22 cellular contexts compared by ENCODE assay signal in the genomic region with DNA sequence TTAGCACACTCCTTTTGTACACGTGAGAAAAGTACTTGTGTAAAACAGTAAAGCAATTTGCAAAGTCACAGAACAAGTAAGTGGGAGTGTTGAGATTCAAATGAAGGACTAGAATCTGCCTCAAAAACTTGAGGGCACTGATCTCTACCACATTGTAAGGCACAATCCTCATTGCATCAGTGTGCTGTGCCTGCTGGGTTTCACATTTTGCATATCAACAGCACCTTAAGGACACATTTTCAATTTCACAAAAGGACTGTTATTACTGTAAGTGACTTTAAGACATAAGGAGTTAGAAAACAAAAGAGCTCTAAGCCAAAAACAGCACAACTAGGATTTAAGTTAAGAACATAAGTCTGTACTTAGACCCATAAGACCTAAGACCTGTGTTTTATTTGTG. TPM values are rescaled to one million over a fixed set of nuclear protein-coding genes. Genes with fewer than 3 reads are reported as not detected.
A peak's percentile ranks its signal among the peaks of the same experiment; 100 is the strongest.
DNase-seq lines count a peak whose midpoint lies in the region; ATAC-seq, FAIRE-seq and TF ChIP-seq lines count a peak whose summit lies in the region.
"Had no signal": no experiment of that assay in that cellular context is flagged by ENCODE, and none has a peak within 500 bp of the region (broad histone marks: within the 10 kb centered on the region; RNA-seq: fewer than 3 reads in every experiment).

No MANE protein-coding gene starts in this region.

- POLR2A ChIA-PET in K562 (lab: Yijun Ruan, JAX) = no interaction called here

- no peak overlapping the region for H2AFZ ChIP-seq in K562 (ENCODE audit: low read depth, low read length)
- H2AFZ ChIP-seq: GM23248 had no signal

- in situ Hi-C loops in K562 (cut with MboI) = no loop called here

- no peak for DNase-seq in GM19239 (ENCODE audit: insufficient read length, low spot score)
- DNase-seq in K562 (ENCODE audit: extremely low read depth in 1 of 4, low spot score in 3 of 4) = no peak
- peak; percentile 28 for DNase-seq in iPS-NIHi11 (ENCODE audit: low spot score)
- no peak for DNase-seq in activated effector memory CD4-positive, alpha-beta T cell treated with Interleukin-2 at 50 U/mL for 16 hours
- DNase-seq in NCI-H526 treated with DMSO at 0.1 percent for 48 hours (lab: John Stamatoyannopoulos, UW) = no peak
- DNase-seq in progenitor cell of endocrine pancreas (ENCODE audit: low spot score, unreplicated experiment) = no peak
- DNase-seq: ACHN; Calu3; CD4-positive, alpha-beta T cell; DMS79; GDM1; GM23248; NCI-H1417 treated with DMSO at 0.1 percent for 48 hours; NCI-H2029 treated with DMSO at 0.1 percent for 48 hours; NCI-H526; Peyer's patch; Right ventricle myocardium superior; SK-N-SH had no signal

- peak; percentile 60 for FAIRE-seq in GM19239 (lab: Jason Lieb, UNC)
- FAIRE-seq in K562 (lab: Jason Lieb, UNC) = peak; percentile 26
- FAIRE-seq: GM12892 had no signal

- no peak overlapping the region for H3K27ac Mint-ChIP-seq in progenitor cell of endocrine pancreas
- H3K27ac Mint-ChIP-seq: CD4-positive, alpha-beta T cell; IgD-negative memory B cell had no signal

- H3K36me3 Mint-ChIP-seq in progenitor cell of endocrine pancreas (ENCODE audit: insufficient read depth) = peaks cover 22% of the 10 kb centered on the region

- no TSS peak for BruUV-seq in K562 (replicated peaks; lab: Mats Ljungman, UMichigan)

- H3K4me3 ChIP-seq in HUES6 (ENCODE audit: low read depth, low read length) (peak overlapping the region; percentile 10; the same call in 1 of the 2 replicates), K562 (no peak overlapping the region)
- H3K4me3 ChIP-seq: GM23248, Peyer's patch had no signal

- H3K27me3 ChIP-seq in HUES6 (ENCODE audit: control insufficient read depth, insufficient read depth, low read length) (no peaks in the 10 kb centered on the region), K562 (ENCODE audit: control insufficient read depth in 2 of 2, insufficient read depth in 2 of 2, low read length in 2 of 2) (no peaks in the 10 kb centered on the region)
- H3K27me3 ChIP-seq: Peyer's patch had no signal

- no peaks in the 10 kb centered on the region for H3K9me3 Mint-ChIP-seq in progenitor cell of endocrine pancreas (ENCODE audit: low read depth)
- H3K9me3 Mint-ChIP-seq: CD4-positive, alpha-beta T cell; IgD-negative memory B cell had no signal

- no peak for TF ChIP-seq RAD21 in K562 (CRISPR knock-in tag; conservative IDR thresholded peaks at IDR 0.05 in 1 of 2, IDR thresholded peaks at IDR 0.05 in 1 of 2)

- CTCF ChIA-PET in K562 (lab: Yijun Ruan, JAX; ENCODE audit: low intra/inter-chr PET ratio) = no interaction called here

- H3K36me3 ChIP-seq in HUES6 (ENCODE audit: control insufficient read depth, insufficient read depth, low read length) = peaks cover 56% of the 10 kb centered on the region
- H3K36me3 ChIP-seq in K562 (ENCODE audit: control insufficient read depth, insufficient read depth, low read length) = peaks cover 86% of the 10 kb centered on the region; the same call in 2 of the 3 replicates

- H3K9me3 ChIP-seq in HUES6 (ENCODE audit: control insufficient read depth, insufficient read depth, low read depth, low read length) (no peaks in the 10 kb centered on the region), K562 (replicated peaks; ENCODE audit: control insufficient read depth, insufficient read depth, low read depth, low read length) (no peaks in the 10 kb centered on the region)
- H3K9me3 ChIP-seq: Peyer's patch, SK-N-SH had no signal

- H3K27me3 Mint-ChIP-seq in progenitor cell of endocrine pancreas = no peaks in the 10 kb centered on the region
- H3K27me3 Mint-ChIP-seq: B cell; CD4-positive, alpha-beta T cell; IgD-negative memory B cell had no signal

- H3K4me2 ChIP-seq in K562 (ENCODE audit: insufficient read depth, low read length) = no peak overlapping the region
- H3K4me2 ChIP-seq: SK-N-SH had no signal

- peak overlapping the region; percentile 65 for H3K9ac ChIP-seq in HUES6 (ENCODE audit: low read length)
- no peak overlapping the region for H3K9ac ChIP-seq in K562 (ENCODE audit: insufficient read depth in 1 of 2, low read depth in 2 of 2, low read length in 2 of 2)
- H3K9ac ChIP-seq: GM23248, SK-N-SH had no signal

- intact Hi-C loops in K562 (cut with micrococcal nuclease) = no loop called here

- H3K27ac ChIP-seq in HUES6 (ENCODE audit: low read depth, low read length) (peak overlapping the region; percentile 94), K562 (ENCODE audit: extremely low read depth, low read depth, low read length) (no peak overlapping the region)
- H3K27ac ChIP-seq: GM23248, Peyer's patch had no signal

- H3K9me1 ChIP-seq in K562 (ENCODE audit: control insufficient read depth, insufficient read depth, low read length) = no peaks in the 10 kb centered on the region

- H4K20me1 ChIP-seq in K562 (replicated peaks; ENCODE audit: control insufficient read depth, insufficient read depth, low read length) = no peaks in the 10 kb centered on the region; the same call in 1 of the 2 replicates

- no peaks in the 10 kb centered on the region for H3K79me2 ChIP-seq in K562 (ENCODE audit: control insufficient read depth, insufficient read depth, low read length)

- peaks cover 37% of the 10 kb centered on the region for H3K4me1 ChIP-seq in HUES6 (ENCODE audit: control insufficient read depth, insufficient read depth, low read length)
- H3K4me1 ChIP-seq in K562 (replicated peaks in 1 of 2; ENCODE audit: control insufficient read depth in 2 of 2, insufficient read depth in 2 of 2, low read length in 2 of 2) = no peaks in the 10 kb centered on the region
- H3K4me1 ChIP-seq: Peyer's patch had no signal

- 72% methylated on average over 1 of the region's 1 CpG for WGBS in K562 (ENCODE audit: insufficient coverage, low coverage, missing lambda C conversion rate)

- peaks cover 2% of the 10 kb centered on the region for H3K4me1 Mint-ChIP-seq in progenitor cell of endocrine pancreas (ENCODE audit: low read depth)
- H3K4me1 Mint-ChIP-seq: B cell had no signal

- TF ChIP-seq EP300 in K562 (IDR thresholded peaks at IDR 0.05; ENCODE audit: low read length) = no peak

- TF ChIP-seq CTCF in K562 (IDR thresholded peaks at IDR 0.05 in 2 of 3, conservative IDR thresholded peaks at IDR 0.05 in 1 of 3; ENCODE audit: insufficient read depth in 2 of 3, low read depth in 1 of 3, low read length in 3 of 3) = no peak
- no peak for TF ChIP-seq CTCF in progenitor cell of endocrine pancreas (IDR thresholded peaks at IDR 0.05; ENCODE audit: unreplicated experiment)

- no peak overlapping the region for H3K4me3 Mint-ChIP-seq in progenitor cell of endocrine pancreas (ENCODE audit: low read depth)
- H3K4me3 Mint-ChIP-seq: B cell; CD4-positive, alpha-beta T cell; IgD-negative memory B cell had no signal

- no peak for ATAC-seq in K562

- no peak for TF ChIP-seq POLR2A in K562 (conservative IDR thresholded peaks at IDR 0.05)

TF ChIP-seq in K562, 482 proteins besides CTCF, POLR2A, EP300 and RAD21 (continues in another document):
- TF ChIP-seq, protein P1, sequence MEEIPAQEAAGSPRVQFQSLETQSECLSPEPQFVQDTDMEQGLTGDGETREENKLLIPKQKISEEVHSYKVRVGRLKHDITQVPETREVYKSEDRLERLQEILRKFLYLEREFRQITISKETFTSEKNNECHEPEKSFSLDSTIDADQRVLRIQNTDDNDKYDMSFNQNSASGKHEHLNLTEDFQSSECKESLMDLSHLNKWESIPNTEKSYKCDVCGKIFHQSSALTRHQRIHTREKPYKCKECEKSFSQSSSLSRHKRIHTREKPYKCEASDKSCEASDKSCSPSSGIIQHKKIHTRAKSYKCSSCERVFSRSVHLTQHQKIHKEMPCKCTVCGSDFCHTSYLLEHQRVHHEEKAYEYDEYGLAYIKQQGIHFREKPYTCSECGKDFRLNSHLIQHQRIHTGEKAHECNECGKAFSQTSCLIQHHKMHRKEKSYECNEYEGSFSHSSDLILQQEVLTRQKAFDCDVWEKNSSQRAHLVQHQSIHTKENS (CRISPR knock-in tag; IDR thresholded peaks at IDR 0.05) = no peak
- TF ChIP-seq, protein P2, sequence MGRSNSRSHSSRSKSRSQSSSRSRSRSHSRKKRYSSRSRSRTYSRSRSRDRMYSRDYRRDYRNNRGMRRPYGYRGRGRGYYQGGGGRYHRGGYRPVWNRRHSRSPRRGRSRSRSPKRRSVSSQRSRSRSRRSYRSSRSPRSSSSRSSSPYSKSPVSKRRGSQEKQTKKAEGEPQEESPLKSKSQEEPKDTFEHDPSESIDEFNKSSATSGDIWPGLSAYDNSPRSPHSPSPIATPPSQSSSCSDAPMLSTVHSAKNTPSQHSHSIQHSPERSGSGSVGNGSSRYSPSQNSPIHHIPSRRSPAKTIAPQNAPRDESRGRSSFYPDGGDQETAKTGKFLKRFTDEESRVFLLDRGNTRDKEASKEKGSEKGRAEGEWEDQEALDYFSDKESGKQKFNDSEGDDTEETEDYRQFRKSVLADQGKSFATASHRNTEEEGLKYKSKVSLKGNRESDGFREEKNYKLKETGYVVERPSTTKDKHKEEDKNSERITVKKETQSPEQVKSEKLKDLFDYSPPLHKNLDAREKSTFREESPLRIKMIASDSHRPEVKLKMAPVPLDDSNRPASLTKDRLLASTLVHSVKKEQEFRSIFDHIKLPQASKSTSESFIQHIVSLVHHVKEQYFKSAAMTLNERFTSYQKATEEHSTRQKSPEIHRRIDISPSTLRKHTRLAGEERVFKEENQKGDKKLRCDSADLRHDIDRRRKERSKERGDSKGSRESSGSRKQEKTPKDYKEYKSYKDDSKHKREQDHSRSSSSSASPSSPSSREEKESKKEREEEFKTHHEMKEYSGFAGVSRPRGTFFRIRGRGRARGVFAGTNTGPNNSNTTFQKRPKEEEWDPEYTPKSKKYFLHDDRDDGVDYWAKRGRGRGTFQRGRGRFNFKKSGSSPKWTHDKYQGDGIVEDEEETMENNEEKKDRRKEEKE (IDR thresholded peaks at IDR 0.05; ENCODE audit: borderline replicate concordance in 1 of 2, control insufficient read depth in 1 of 2, low read depth in 2 of 2, low read length in 1 of 2) = no peak

RNA-seq across cellular contexts. Expression of a gene that starts 44.7 kb away (rescaled TPM):
- not detected in 2 replicates for total RNA-seq in K562 (2011; cell fraction: chromatin; rRNA removed; ENCODE audit: low replicate concordance)
- total RNA-seq in K562 (2011; cell fraction: nucleolus; rRNA removed) = not detected in 2 replicates
- total RNA-seq in K562 (2011; cell fraction: nucleoplasm; rRNA removed) = not detected in 2 replicates
- total RNA-seq in K562 (2014; rRNA removed) (0.08 TPM in 1 of 2 replicates, not detected in the other), K562 (2014; rRNA removed; fragmentation: Illumina TruSeq; extraction: Trizol) (not detected in 2 replicates), K562 (2015; rRNA removed; fragmentation: Illumina TruSeq; extraction: Trizol) (not detected in 2 replicates), K562 (2021) (0.16 TPM in 1 of 2 replicates, not detected in the other), progenitor cell of endocrine pancreas (not detected in 2 replicates)
- polyA plus RNA-seq in K562 (2011; rRNA removed) (not detected in 2 replicates), K562 (2014; fragmentation: Illumina TruSeq; extraction: Trizol) (not detected in 2 replicates), K562 (2014; fragmentation: Nextera tagmentation; extraction: Ambion mirVana) (not detected), K562 (2014; rRNA removed) (not detected in 2 replicates)
- polyA plus RNA-seq in K562 (2011; cell fraction: cytosol; rRNA removed) = not detected in 2 replicates
- 0.06 and 0.08 TPM in 2 replicates for polyA plus RNA-seq in K562 (2011; cell fraction: nucleus; rRNA removed)
- not detected in 2 replicates for polyA plus RNA-seq in K562 (2012)
- polyA minus RNA-seq in K562 (2011; rRNA and poly(A)+ RNA removed) = not detected in 2 replicates
- not detected in 2 replicates for polyA minus RNA-seq in K562 (2011; cell fraction: cytosol; rRNA and poly(A)+ RNA removed)
- not detected in 2 replicates for polyA minus RNA-seq in K562 (2011; cell fraction: nucleus; rRNA and poly(A)+ RNA removed)
- total RNA-seq: GM23248 had no signal
- polyA plus RNA-seq: GM23248, IgD-negative memory B cell had no signal
